ENCODE assay signal across 8 cellular contexts in genomic region chr2:231706731-231707624, GRCh38. TPM values are rescaled to one million over a fixed set of nuclear protein-coding genes. Genes with fewer than 3 reads are reported as not detected.
DNase-seq lines count a peak whose midpoint lies in the region; FAIRE-seq and TF ChIP-seq lines count a peak whose summit lies in the region.

No MANE protein-coding gene starts in this region.

- peaks cover 5% of the 10 kb centered on the region for H3K9me3 Mint-ChIP-seq in neural progenitor cell

- H3K4me3 Mint-ChIP-seq in neural progenitor cell = peak overlapping the region; percentile 94

- H3K4me2 ChIP-seq in Loucy (ENCODE audit: low read depth, low read length, poor library complexity, severe bottlenecking) (peak overlapping the region; percentile 81), neural progenitor cell (peak overlapping the region; percentile 92)

- H3K27ac ChIP-seq in neural progenitor cell = peak overlapping the region; percentile 100

- peak; percentile 37 for FAIRE-seq in G401.6 (lab: Jason Lieb, UNC)

- DNase-seq in H7 (peak; percentile 97), SHP77 (lab: John Stamatoyannopoulos, UW) (peak; percentile 95 to 97), activated gamma-delta T cell treated with Interleukin-2 at 50 U/mL for 16 hours (peak; percentile 97), foreskin fibroblast (peak; percentile 99 to 100), neural progenitor cell (ENCODE audit: low spot score) (peak; percentile 99), stromal cell of bone marrow (ENCODE audit: low read depth) (peak; percentile 97)

- H3K4me1 ChIP-seq in Loucy (ENCODE audit: insufficient read depth, low read length, poor library complexity, severe bottlenecking) (peaks cover 19% of the 10 kb centered on the region), neural progenitor cell (peaks cover 11% of the 10 kb centered on the region)

- H3K27ac Mint-ChIP-seq in neural progenitor cell = peak overlapping the region; percentile 100

- H2AFZ ChIP-seq in Loucy (ENCODE audit: low read length) (peak overlapping the region; percentile 60), neural progenitor cell (replicated peaks) (peak overlapping the region; percentile 100)

- peaks cover 22% of the 10 kb centered on the region for H3K27me3 Mint-ChIP-seq in neural progenitor cell (ENCODE audit: insufficient read depth, low read depth)

- H4K20me1 ChIP-seq in Loucy (ENCODE audit: insufficient read depth, low read length, poor library complexity, severe bottlenecking) (peaks cover 37% of the 10 kb centered on the region), neural progenitor cell (ENCODE audit: low read depth) (peaks cover 38% of the 10 kb centered on the region)

- H3K27me3 ChIP-seq in H7 (ENCODE audit: control insufficient read depth, insufficient read depth, low read length) = no peaks in the 10 kb centered on the region
- H3K27me3 ChIP-seq in Loucy (ENCODE audit: insufficient read depth, low read length, poor library complexity, severe bottlenecking) = peaks cover 38% of the 10 kb centered on the region
- no peaks in the 10 kb centered on the region for H3K27me3 ChIP-seq in neural progenitor cell

- H3K9ac ChIP-seq in Loucy (ENCODE audit: low read depth, low read length, poor library complexity, severe bottlenecking) (peak overlapping the region; percentile 100), neural progenitor cell (peak overlapping the region; percentile 99)

- no peaks in the 10 kb centered on the region for H3K9me2 ChIP-seq in Loucy (replicated peaks; ENCODE audit: low read depth, low read length)

- H3K4me3 ChIP-seq in H7 (ENCODE audit: insufficient read depth, low read depth, low read length) = peak overlapping the region; percentile 99
- peak overlapping the region; percentile 92 for H3K4me3 ChIP-seq in Loucy (ENCODE audit: low read length, poor library complexity, severe bottlenecking)
- H3K4me3 ChIP-seq in foreskin fibroblast (ENCODE audit: low read depth in 1 of 2, low read length in 2 of 2) = peak overlapping the region; percentile 69 to 82
- peak overlapping the region; percentile 88 for H3K4me3 ChIP-seq in neural progenitor cell

- H3K9me3 ChIP-seq in Loucy (ENCODE audit: insufficient read depth, low read depth, low read length) (no peaks in the 10 kb centered on the region), neural progenitor cell (ENCODE audit: low read depth) (no peaks in the 10 kb centered on the region)

- H3K36me3 Mint-ChIP-seq in neural progenitor cell = peaks cover 12% of the 10 kb centered on the region

- peaks cover 21% of the 10 kb centered on the region for H3K4me1 Mint-ChIP-seq in neural progenitor cell

- TF ChIP-seq CTCF in Loucy (conservative IDR thresholded peaks at IDR 0.05; ENCODE audit: low read length) = peak; percentile 96
- TF ChIP-seq CTCF in foreskin fibroblast (IDR thresholded peaks at IDR 0.05; ENCODE audit: low read depth, low read length) = peak; percentile 95
- TF ChIP-seq CTCF in neural progenitor cell (IDR thresholded peaks at IDR 0.05) = peak; percentile 98

- H3F3A ChIP-seq in Loucy (ENCODE audit: low read depth) (peaks cover 10% of the 10 kb centered on the region; the same call in 1 of the 2 replicates), neural progenitor cell (ENCODE audit: low read depth) (peaks cover 46% of the 10 kb centered on the region)

- H3K36me3 ChIP-seq in H7 (replicated peaks; ENCODE audit: control insufficient read depth, insufficient read depth, low read length) (peaks cover 11% of the 10 kb centered on the region), Loucy (ENCODE audit: insufficient read depth, low read length) (peaks cover 31% of the 10 kb centered on the region), neural progenitor cell (no peaks in the 10 kb centered on the region)

- H3K79me2 ChIP-seq in Loucy (ENCODE audit: insufficient read depth, low read length) (peaks cover 79% of the 10 kb centered on the region), neural progenitor cell (ENCODE audit: low read depth) (peaks cover 58% of the 10 kb centered on the region)

RNA-seq across cellular contexts. Expression of gene PTMA, which starts 1.3 kb away (rescaled TPM):
- total RNA-seq in H7 (2014; rRNA removed; shearing (Covaris generic)) = 2,153 and 2,302 TPM in 2 replicates
- total RNA-seq in neural progenitor cell (ENCODE audit: low replicate concordance) = 1,850 and 2,102 TPM in 2 replicates

Comparison
In these comparisons a context has a peak if more than half of its experiments do, and no peak if none do; other contexts are left out.
1. Peak in every context shown above with its lines: DNase-seq, H3K4me3 ChIP-seq and H3K27ac ChIP-seq.